Comparison of ENCODE assay signal across 1 cellular context in genomic region chr2:85405076-85405402, GRCh38.
TF ChIP-seq lines count a peak whose summit lies in the region.

No MANE protein-coding gene starts in this region.

TF ChIP-seq in SK-N-SH, 30 proteins besides CTCF, POLR2A, EP300 and RAD21 (continued from another document):
- TF ChIP-seq USF1 (IDR thresholded peaks at IDR 0.05; ENCODE audit: borderline replicate concordance, low read depth) (no peak), USF2 (IDR thresholded peaks at IDR 0.05; ENCODE audit: borderline replicate concordance, low read depth, low read length) (no peak), ZBTB33 (IDR thresholded peaks at IDR 0.05; ENCODE audit: borderline replicate concordance, low read depth) (no peak), SMC3 (IDR thresholded peaks at IDR 0.05; ENCODE audit: low read depth, low read length) (no peak), SIN3A (IDR thresholded peaks at IDR 0.05; ENCODE audit: borderline replicate concordance, low read depth, low read length) (no peak), RCOR1 (IDR thresholded peaks at IDR 0.05; ENCODE audit: low read length) (no peak), JUND (IDR thresholded peaks at IDR 0.05) (no peak)
TF ChIP-seq in SK-N-SH: peak in this region for 0.
